21 cellular contexts compared by ENCODE assay signal in the genomic region with DNA sequence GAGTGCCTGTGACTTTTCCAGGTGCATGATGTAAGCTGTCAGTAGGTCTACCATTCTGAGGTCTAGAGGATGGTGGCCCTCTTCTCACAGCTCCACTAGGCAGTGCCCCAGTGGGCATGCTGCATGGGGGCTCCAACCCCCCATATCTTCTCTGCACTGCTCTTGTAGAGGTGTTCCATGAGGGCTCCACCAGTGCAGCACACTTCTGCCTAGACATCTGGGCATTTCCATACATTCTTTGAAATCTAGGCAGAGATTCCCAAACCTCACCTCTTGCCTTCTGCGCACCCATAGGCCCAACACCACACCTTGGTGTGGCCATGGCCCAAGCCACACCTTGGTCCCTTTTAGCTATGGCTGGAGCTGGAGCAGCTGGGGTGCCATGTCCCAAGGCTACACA.
DNase-seq lines count a peak whose midpoint lies in the region; ATAC-seq, FAIRE-seq and TF ChIP-seq lines count a peak whose summit lies in the region.
"Had no signal": no experiment of that assay in that cellular context is flagged by ENCODE, and none has a peak within 500 bp of the region (broad histone marks: within the 10 kb centered on the region; RNA-seq: fewer than 3 reads in every experiment).

No MANE protein-coding gene starts in this region.

- no TSS peak for BruUV-seq in K562 (replicated peaks; lab: Mats Ljungman, UMichigan)

- H3K4me3 ChIP-seq in HEK293 (ENCODE audit: low read depth, low read length) (no peak overlapping the region), K562 (no peak overlapping the region), mesendoderm (ENCODE audit: low read length) (no peak overlapping the region)
- H3K4me3 ChIP-seq: BLaER1, GM23338 had no signal

- no peak for FAIRE-seq in K562 (lab: Jason Lieb, UNC)
- FAIRE-seq: A204.1, G401.6, GM12892, GM18507, H54, HTR-8/SVneo had no signal

- no peak for TF ChIP-seq CTCF in HEK293 (tag by site-specific recombination; IDR thresholded peaks at IDR 0.05)
- no peak for TF ChIP-seq CTCF in K562 (IDR thresholded peaks at IDR 0.05 in 2 of 3, conservative IDR thresholded peaks at IDR 0.05 in 1 of 3; ENCODE audit: insufficient read depth in 2 of 3, low read depth in 1 of 3, low read length in 3 of 3)

- no peak overlapping the region for H3K56ac ChIP-seq in mesendoderm (ENCODE audit: low read length)

- H3K4me1 ChIP-seq in HEK293 (ENCODE audit: control insufficient read depth, insufficient read depth, low read length) = no peaks in the 10 kb centered on the region
- H3K4me1 ChIP-seq in K562 (replicated peaks in 1 of 2; ENCODE audit: control insufficient read depth in 2 of 2, insufficient read depth in 2 of 2, low read length in 2 of 2) = no peaks in the 10 kb centered on the region
- H3K4me1 ChIP-seq in mesendoderm (ENCODE audit: control insufficient read depth, low read depth, low read length) = no peaks in the 10 kb centered on the region
- H3K4me1 ChIP-seq: BLaER1 had no signal

- H3K4ac ChIP-seq in mesendoderm (ENCODE audit: low read depth, low read length) = no peak overlapping the region

- H3K79me2 ChIP-seq in K562 (ENCODE audit: control insufficient read depth, insufficient read depth, low read length) = no peaks in the 10 kb centered on the region
- H3K79me2 ChIP-seq in mesendoderm (ENCODE audit: control insufficient read depth, insufficient read depth, low read length) = no peaks in the 10 kb centered on the region

- TF ChIP-seq EP300 in K562 (IDR thresholded peaks at IDR 0.05; ENCODE audit: low read length) = no peak

- no peaks in the 10 kb centered on the region for H3K79me1 ChIP-seq in mesendoderm (ENCODE audit: low read length)

- no peaks in the 10 kb centered on the region for H4K20me1 ChIP-seq in K562 (replicated peaks; ENCODE audit: control insufficient read depth, insufficient read depth, low read length)
- H4K20me1 ChIP-seq: BLaER1 had no signal

- no peak overlapping the region for H2AK5ac ChIP-seq in mesendoderm (ENCODE audit: low read length)

- POLR2A ChIA-PET in HEK293 (lab: Yijun Ruan, JAX) = interaction anchor here (1.0 kb wide), 1 partner anchor 11 kb away, joined by 3 read pairs; no protein-coding TSS in a partner anchor
- POLR2A ChIA-PET in K562 (lab: Yijun Ruan, JAX) = no interaction called here

- DNase-seq in ACHN (peak; percentile 15), K562 (ENCODE audit: extremely low read depth in 1 of 4, low spot score in 3 of 4) (no peak), mesendoderm (peak; percentile 11), caudate nucleus (lab: John Stamatoyannopoulos, UW) (no peak), NCI-H187 treated with DMSO at 0.1 percent for 48 hours (lab: John Stamatoyannopoulos, UW) (no peak)
- DNase-seq in stimulated activated CD4-positive, alpha-beta T cell treated with anti-CD3 and anti-CD28 coated beads, Interleukin-12 subunit alpha, Interleukin-12 subunit beta, amount 100 ng/mL, for 4 hours = no peak
- DNase-seq in NK-92 treated with Interleukin-12 subunit alpha and Interleukin-12 subunit beta, amount 100 ng/mL, for 24 hours (lab: John Stamatoyannopoulos, UW) = no peak
- DNase-seq: Calu3; CD8-positive, alpha-beta T cell; HCEC 1CT; HFFc6; KG1 had no signal

- H4K8ac ChIP-seq in mesendoderm (ENCODE audit: low read depth, low read length) = no peak overlapping the region

- TF ChIP-seq POLR2A in K562 (conservative IDR thresholded peaks at IDR 0.05) = no peak

- H4K5ac ChIP-seq in mesendoderm (ENCODE audit: low read length) = no peak overlapping the region

- H3K27ac ChIP-seq in HEK293 (ENCODE audit: extremely low read depth, low read depth, low read length) (no peak overlapping the region), K562 (ENCODE audit: extremely low read depth, low read depth, low read length) (no peak overlapping the region), mesendoderm (ENCODE audit: low read depth, low read length) (no peak overlapping the region), caudate nucleus (ENCODE audit: low read depth, low read length) (no peak overlapping the region)
- H3K27ac ChIP-seq: BLaER1 had no signal

- no peak for TF ChIP-seq RAD21 in K562 (CRISPR knock-in tag; conservative IDR thresholded peaks at IDR 0.05 in 1 of 2, IDR thresholded peaks at IDR 0.05 in 1 of 2)

- H2AFZ ChIP-seq in K562 (ENCODE audit: low read depth, low read length) = no peak overlapping the region
- H2AFZ ChIP-seq: GM23338 had no signal

- whole genome bisulfite sequencing in K562 (ENCODE audit: insufficient coverage, low coverage, missing lambda C conversion rate) = 100% methylated on average over 1 of the region's 1 CpG
- WGBS in mesendoderm (ENCODE audit: extremely low coverage, insufficient coverage, low lambda C conversion rate) = no CpG with 5 or more reads among the region's 1 CpG

- no peak overlapping the region for H2BK5ac ChIP-seq in mesendoderm (ENCODE audit: low read length)

- ATAC-seq in K562 = no peak
- ATAC-seq: CD8-positive, alpha-beta T cell; GM23338 had no signal

- intact Hi-C loops in K562 (cut with micrococcal nuclease) = no loop called here

- no peak overlapping the region for H3K4me2 ChIP-seq in K562 (ENCODE audit: insufficient read depth, low read length)
- no peak overlapping the region for H3K4me2 ChIP-seq in mesendoderm (ENCODE audit: low read length)
- H3K4me2 ChIP-seq: BLaER1, GM23338 had no signal

- no peak overlapping the region for H2BK120ac ChIP-seq in mesendoderm (ENCODE audit: low read depth, low read length)

- H3K9ac ChIP-seq in K562 (ENCODE audit: insufficient read depth in 1 of 2, low read depth in 2 of 2, low read length in 2 of 2) (no peak overlapping the region), mesendoderm (ENCODE audit: low read length) (no peak overlapping the region)
- H3K9ac ChIP-seq: BLaER1 had no signal

- no peak overlapping the region for H3K18ac ChIP-seq in mesendoderm (ENCODE audit: low read length)

- H3K9me3 ChIP-seq in HEK293 (ENCODE audit: control insufficient read depth, insufficient read depth, low read depth, low read length) (no peaks in the 10 kb centered on the region), K562 (replicated peaks; ENCODE audit: control insufficient read depth, insufficient read depth, low read depth, low read length) (no peaks in the 10 kb centered on the region)

- in situ Hi-C loops in ACHN (cut with HindIII; ENCODE audit: low pct_ligation_motif_present, low pct_unique_long_range_greater_than_20kb, low sequenced_read_pairs) (no loop called here), K562 (cut with MboI) (no loop called here)

- H3K27me3 ChIP-seq in K562 (ENCODE audit: control insufficient read depth in 2 of 2, insufficient read depth in 2 of 2, low read length in 2 of 2) (no peaks in the 10 kb centered on the region), mesendoderm (ENCODE audit: insufficient read depth, low read length, poor library complexity) (no peaks in the 10 kb centered on the region)
- H3K27me3 ChIP-seq: BLaER1 had no signal

- no peak overlapping the region for H3K23ac ChIP-seq in mesendoderm (ENCODE audit: low read length)

- H3K36me3 ChIP-seq in HEK293 (ENCODE audit: control insufficient read depth in 2 of 2, insufficient read depth in 1 of 2, low read length in 2 of 2) = peaks cover 0 to 30% of the 10 kb centered on the region in 2 experiments; a peak in 2 of 3 replicates
- H3K36me3 ChIP-seq in K562 (ENCODE audit: control insufficient read depth, insufficient read depth, low read length) = peaks cover 12% of the 10 kb centered on the region; the same call in 2 of the 3 replicates
- H3K36me3 ChIP-seq in mesendoderm (ENCODE audit: control insufficient read depth, insufficient read depth, low read length) = no peaks in the 10 kb centered on the region

- no peak overlapping the region for H2BK15ac ChIP-seq in mesendoderm (replicated peaks; ENCODE audit: low read depth)

- CTCF ChIA-PET in HEK293 (lab: Yijun Ruan, JAX) (interaction anchor here (0.8 kb wide), 1 partner anchor 57 kb away, joined by 4 read pairs; no protein-coding TSS in a partner anchor), K562 (lab: Yijun Ruan, JAX; ENCODE audit: low intra/inter-chr PET ratio) (no interaction called here)

- no peaks in the 10 kb centered on the region for H3K9me1 ChIP-seq in K562 (ENCODE audit: control insufficient read depth, insufficient read depth, low read length)

TF ChIP-seq in HEK293, 187 proteins besides CTCF, POLR2A, EP300 and RAD21:
- TF ChIP-seq ZNF600 (tag by site-specific recombination; IDR thresholded peaks at IDR 0.05) (no peak), ZNF394 (tag by site-specific recombination; IDR thresholded peaks at IDR 0.05; ENCODE audit: borderline replicate concordance) (no peak), RBAK (tag by site-specific recombination; IDR thresholded peaks at IDR 0.05) (no peak), BCL11A (tag by site-specific recombination; IDR thresholded peaks at IDR 0.05; ENCODE audit: low read depth) (no peak), ZNF23 (tag by site-specific recombination; IDR thresholded peaks at IDR 0.05; ENCODE audit: borderline replicate concordance) (no peak), SETDB1 (IDR thresholded peaks at IDR 0.05; ENCODE audit: insufficient read length, low read length) (peak; percentile 90)
TF ChIP-seq in HEK293: peak in this region for 1.

TF ChIP-seq in K562, 482 proteins besides CTCF, POLR2A, EP300 and RAD21 (continues in another document):
- no peak for TF ChIP-seq TOE1 (IDR thresholded peaks at IDR 0.05; ENCODE audit: borderline replicate concordance)
- TF ChIP-seq TOE1 (CRISPR knock-in tag; IDR thresholded peaks at IDR 0.05; ENCODE audit: borderline replicate concordance, low read depth) = no peak
- no peak for TF ChIP-seq TCF3 (CRISPR knock-in tag; IDR thresholded peaks at IDR 0.05)
- peak; percentile 66; the same call in 1 of the 2 replicates for TF ChIP-seq TRIM28 (IDR thresholded peaks at IDR 0.05)
- no peak for TF ChIP-seq LARP7 (IDR thresholded peaks at IDR 0.05)
- no peak for TF ChIP-seq MCM7 (IDR thresholded peaks at IDR 0.05)
- no peak for TF ChIP-seq ZNF224 (CRISPR knock-in tag; IDR thresholded peaks at IDR 0.05)
- peak; percentile 51 for TF ChIP-seq ZFP36 (IDR thresholded peaks at IDR 0.05; ENCODE audit: low read depth, low read length, partially characterized antibody)
- no peak for TF ChIP-seq PATZ1 (CRISPR knock-in tag; IDR thresholded peaks at IDR 0.05; ENCODE audit: borderline replicate concordance)

Comparison
In these comparisons a context has a peak if more than half of its experiments do, and no peak if none do; other contexts are left out.
1. DNase-seq: peak in ACHN (single experiment) and mesendoderm (single experiment); none in K562 (0 of 4), caudate nucleus (0 of 61), stimulated activated CD4-positive, alpha-beta T cell treated with anti-CD3 and anti-CD28 coated beads, Interleukin-12 subunit alpha, Interleukin-12 subunit beta, amount 100 ng/mL, for 4 hours (single experiment), NK-92 treated with Interleukin-12 subunit alpha and Interleukin-12 subunit beta, amount 100 ng/mL, for 24 hours (single experiment) and NCI-H187 treated with DMSO at 0.1 percent for 48 hours (single experiment).